Comparison of ENCODE assay signal across 8 cellular contexts in the genomic region with DNA sequence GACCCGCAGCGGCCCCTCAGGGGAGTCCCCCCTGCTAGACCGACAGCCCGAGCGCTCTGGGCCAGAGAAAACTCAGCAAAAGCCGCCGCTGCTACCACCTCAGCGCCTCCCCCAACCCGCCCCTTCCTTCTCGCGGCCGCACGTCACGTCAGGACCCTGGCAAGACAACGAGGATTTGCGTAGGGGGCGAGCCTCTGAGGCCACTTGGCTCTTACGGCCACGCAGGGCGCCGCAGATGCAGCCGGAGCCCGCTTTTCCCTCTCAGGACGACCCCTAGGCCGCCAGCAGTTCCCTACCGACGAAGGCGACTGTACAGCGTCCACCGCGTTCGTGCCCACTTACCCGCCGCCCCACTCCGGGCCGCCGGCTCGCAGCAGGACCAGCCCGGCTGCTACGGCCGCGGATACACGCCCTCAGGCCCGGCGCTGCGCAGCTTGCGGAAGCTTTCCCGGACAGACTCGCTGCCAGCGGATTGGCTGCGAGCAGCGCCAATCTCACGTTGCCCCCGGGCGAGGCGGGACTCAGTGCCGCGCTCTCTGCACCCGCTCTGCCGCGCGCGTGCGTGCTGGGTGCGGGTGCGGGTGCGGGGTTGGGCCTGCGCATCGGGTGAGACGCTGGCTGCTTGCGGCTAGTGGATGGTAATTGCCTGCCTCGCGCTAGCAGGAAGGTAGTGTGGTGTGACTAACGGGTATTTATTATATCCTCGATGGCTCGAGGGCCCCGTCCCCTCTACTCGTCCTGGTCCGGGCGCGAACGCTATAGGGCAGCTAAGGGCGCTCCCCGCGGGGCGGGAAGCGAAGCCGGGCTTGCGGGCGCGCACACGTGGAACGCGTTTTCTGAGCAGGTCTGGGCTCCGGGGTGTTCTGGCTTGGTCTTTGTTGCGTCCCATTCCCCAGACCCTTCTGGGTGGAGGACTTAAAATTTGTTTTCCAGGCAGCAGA. TPM values are rescaled to one million over a fixed set of nuclear protein-coding genes. Genes with fewer than 3 reads are reported as not detected.
DNase-seq lines count a peak whose midpoint lies in the region; ATAC-seq and TF ChIP-seq lines count a peak whose summit lies in the region.

A gene with protein sequence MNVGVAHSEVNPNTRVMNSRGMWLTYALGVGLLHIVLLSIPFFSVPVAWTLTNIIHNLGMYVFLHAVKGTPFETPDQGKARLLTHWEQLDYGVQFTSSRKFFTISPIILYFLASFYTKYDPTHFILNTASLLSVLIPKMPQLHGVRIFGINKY (minus strand): TSS at position 413 of the 941 bp plus-strand sequence. CDS start 1,744 bp downstream, outside the sequence.
A gene (plus strand): TSS at position 524 of the 941 bp plus-strand sequence. CDS start 7,360 bp downstream, outside the sequence.

- H3K9me3 ChIP-seq in spleen = no peaks in the 10 kb centered on the region

- H3K27me3 ChIP-seq in spleen (replicated peaks in 1 of 7) = no peaks in the 10 kb centered on the region

- peak within 1 kb of the TSS; percentile 95 to 99 (median 98) for H3K27ac ChIP-seq in spleen

- ATAC-seq in GM19043 (IDR thresholded peaks at IDR 0.05; ENCODE audit: low read depth, unreplicated experiment) (peak; percentile 90), HG03354 (IDR thresholded peaks at IDR 0.05; ENCODE audit: poor library complexity, severe bottlenecking, unreplicated experiment) (peak; percentile 94)

- WGBS in spleen, 5 donors = 0% methylated on average over 59 to 96 of the region's 96 CpGs

- DNase-seq in AG20443 (ENCODE audit: low spot score) (peak; percentile 99), NCI-H446 (lab: John Stamatoyannopoulos, UW) (peak; percentile 86 to 97), inferior parietal cortex (ENCODE audit: extremely low spot score) (peak; percentile 96), spleen (peak; percentile 99)
- peak; percentile 88 for DNase-seq in activated CD4-positive, CD25-positive, alpha-beta regulatory T cell treated with anti-CD3 and anti-CD28 coated beads, Interleukin-2, amount 50 U/mL, for 16 hours (ENCODE audit: low read depth, low spot score)
- peak; percentile 95 for DNase-seq in central memory CD4-positive, alpha-beta T cell

- H3K4me3 ChIP-seq in spleen = peak within 1 kb of the TSS; percentile 72 to 94 (median 81)

- peaks cover 24 to 68% (median 55%) of the 10 kb centered on the region in 6 donors for H3K4me1 ChIP-seq in spleen

- H3K36me3 ChIP-seq in spleen = peaks cover 0 to 37% (median 19%) of the 10 kb centered on the region in 6 donors

- intact Hi-C loops in spleen (cut with DNase I; ENCODE audit: low total_unique reads) = no loop called here

- TF ChIP-seq POLR2A in spleen (IDR thresholded peaks at IDR 0.05) = peak; percentile 9 to 90 (median 63)

- peak in 4 of 11 experiments; percentile 7 to 12 (median 9) for TF ChIP-seq CTCF in spleen (IDR thresholded peaks at IDR 0.05 in 8 of 11, conservative IDR thresholded peaks at IDR 0.05 in 3 of 11)

RNA-seq across cellular contexts. Expression of the first gene that starts in this region (rescaled TPM):
- total RNA-seq in spleen = 100 to 1,000 TPM in 4 of 7 donors, 10 to 100 TPM in 3; 61.9 to 276 (median 109) TPM
- 100 to 1,000 TPM; 125 to 207 (median 152) TPM for polyA plus RNA-seq in spleen

RNA-seq across cellular contexts. Expression of the second gene that starts in this region (rescaled TPM):
- total RNA-seq in spleen = 10 to 100 TPM; 15.3 to 39.3 (median 28.6) TPM
- polyA plus RNA-seq in spleen = 10 to 100 TPM; 12.6 to 18.6 (median 16.0) TPM

Comparison
In these comparisons a context has a peak if more than half of its experiments do, and no peak if none do; other contexts are left out.
1. Peak in every context shown above with its lines: DNase-seq, ATAC-seq, H3K4me3 ChIP-seq and H3K27ac ChIP-seq.